ENCODE assay signal across 13 cellular contexts in genomic region chr2:143473206-143473605, GRCh38.
DNase-seq lines count a peak whose midpoint lies in the region; ATAC-seq and TF ChIP-seq lines count a peak whose summit lies in the region.
"Had no signal": no experiment of that assay in that cellular context is flagged by ENCODE, and none has a peak within 500 bp of the region (broad histone marks: within the 10 kb centered on the region; RNA-seq: fewer than 3 reads in every experiment).

No MANE protein-coding gene starts in this region.

- 2 to 9% methylated on average over 3 of the region's 3 CpGs for WGBS in aorta, 2 donors

- ATAC-seq in Right ventricle myocardium superior (ENCODE audit: poor library complexity), result peak; percentile 41
- ATAC-seq in left ventricle myocardium superior, result peak; percentile 29
- ATAC-seq in aorta (ENCODE audit: low FRiP score), result peak; percentile 36
- ATAC-seq in GM18868 (IDR thresholded peaks at IDR 0.05; ENCODE audit: unreplicated experiment), result no peak
- ATAC-seq: activated naive CD4-positive, alpha-beta T cell treated with anti-CD3 and anti-CD28 coated beads, Interleukin-2, amount 50 U/mL, for 72 hours had no signal

- H3K9me3 ChIP-seq in right atrium auricular region (no peaks in the 10 kb centered on the region), ascending aorta (no peaks in the 10 kb centered on the region), aorta (ENCODE audit: control insufficient read depth, low read length) (no peaks in the 10 kb centered on the region)

- DNase-seq in Right ventricle myocardium superior (no peak), right atrium auricular region (ENCODE audit: low spot score) (no peak), ascending aorta (ENCODE audit: low spot score in 2 of 2) (no peak), left ventricle myocardium superior (no peak), aorta (no peak), HUDEP-2 (lab: John Stamatoyannopoulos, UW; ENCODE audit: unreplicated experiment in 76 of 76) (no peak), ureter (ENCODE audit: low spot score) (no peak)
- DNase-seq: activated CD4-positive, alpha-beta memory T cell treated with anti-CD3 and anti-CD28 coated beads for 36 hours; NCI-H1417; nephron progenitor cell; stimulated activated naive CD4-positive, alpha-beta T cell had no signal

- H3K27me3 ChIP-seq in right atrium auricular region (no peaks in the 10 kb centered on the region), ascending aorta (no peaks in the 10 kb centered on the region), aorta (ENCODE audit: control insufficient read depth in 1 of 2, insufficient read depth in 2 of 2, low read length in 1 of 2) (no peaks in the 10 kb centered on the region)

- H3K4me1 ChIP-seq in right atrium auricular region, result peaks cover 0 to 18% of the 10 kb centered on the region in 2 donors
- H3K4me1 ChIP-seq in ascending aorta, result peaks cover 0 to 32% of the 10 kb centered on the region in 2 donors
- H3K4me1 ChIP-seq in aorta (ENCODE audit: control insufficient read depth in 1 of 2, insufficient read depth in 2 of 2, low read length in 2 of 2), result peaks cover 2 to 4% of the 10 kb centered on the region in 2 donors

- H3K4me3 ChIP-seq in right atrium auricular region (no peak overlapping the region), ascending aorta (no peak overlapping the region), aorta (ENCODE audit: low read length in 2 of 2) (no peak overlapping the region)

- intact Hi-C loops in Right ventricle myocardium superior (cut with DNase I) (no loop called here), ascending aorta (cut with DNase I) (no loop called here), left ventricle myocardium superior (cut with micrococcal nuclease) (no loop called here), aorta (cut with DNase I) (no loop called here)

- TF ChIP-seq CTCF in right atrium auricular region (IDR thresholded peaks at IDR 0.05) (no peak), ascending aorta (IDR thresholded peaks at IDR 0.05) (no peak)

- H3K36me3 ChIP-seq in right atrium auricular region (no peaks in the 10 kb centered on the region), ascending aorta (no peaks in the 10 kb centered on the region), aorta (ENCODE audit: control insufficient read depth in 1 of 2, insufficient read depth in 2 of 2, low read length in 1 of 2) (no peaks in the 10 kb centered on the region)

- peak overlapping the region in 1 of 2 donors; percentile 30 for H3K27ac ChIP-seq in right atrium auricular region
- H3K27ac ChIP-seq in ascending aorta, result peak overlapping the region; percentile 37 to 61
- H3K27ac ChIP-seq in aorta (ENCODE audit: low read depth in 1 of 2, low read length in 2 of 2), result peak overlapping the region in 1 of 2 donors; percentile 14
